ENCODE assay signal across 8 cellular contexts in genomic region chr1:206469933-206470691, GRCh38. TPM values are rescaled to one million over a fixed set of nuclear protein-coding genes. Genes with fewer than 3 reads are reported as not detected.
A peak's percentile ranks its signal among the peaks of the same experiment; 100 is the strongest.
DNase-seq lines count a peak whose midpoint lies in the region; ATAC-seq, FAIRE-seq and TF ChIP-seq lines count a peak whose summit lies in the region.

IKBKE (plus strand) TSS chr1:206470476; CDS start chr1:206473228, 2,752 bp downstream.

- peaks cover 35 to 98% (median 78%) of the 10 kb centered on the region in 6 donors for H3K4me1 ChIP-seq in spleen

- no peak for TF ChIP-seq POLR2A in spleen (IDR thresholded peaks at IDR 0.05)

- 26 to 34% (median 29%) methylated on average over 9 to 10 of the region's 10 CpGs for WGBS in spleen, 5 donors

- H3K27ac Mint-ChIP-seq in IgD-negative memory B cell = peak within 1 kb of the TSS; percentile 96

- peak; percentile 48 for ATAC-seq in GM21515 (IDR thresholded peaks at IDR 0.05; ENCODE audit: unreplicated experiment)

- no peaks in the 10 kb centered on the region for H3K36me3 Mint-ChIP-seq in IgD-negative memory B cell

- H3K36me3 ChIP-seq in bronchial epithelial cell (ENCODE audit: control insufficient read depth, insufficient read depth, low read length) (peaks cover 5% of the 10 kb centered on the region), spleen (peaks cover 0 to 25% (median 12%) of the 10 kb centered on the region in 6 donors)

- peak within 1 kb of the TSS; percentile 65 to 92 (median 82) for H3K27ac ChIP-seq in spleen

- H3K9me3 ChIP-seq in spleen = no peaks in the 10 kb centered on the region

- intact Hi-C loops in T-helper 2 cell treated with Interferon-gamma antibody and Interleukin-4, amounts not matched to agents 100 ng/mL and 5 ng/mL, for 36 hours (cut with micrococcal nuclease) = loop anchor here (1.0 to 5.0 kb wide), 3 partner anchors 9 to 107 kb away; no protein-coding TSS in a partner anchor
- intact Hi-C loops in spleen (cut with DNase I; ENCODE audit: low total_unique reads) = no loop called here

- H3K27me3 Mint-ChIP-seq in IgD-negative memory B cell = no peaks in the 10 kb centered on the region

- TF ChIP-seq CTCF in bronchial epithelial cell (IDR thresholded peaks at IDR 0.05; ENCODE audit: insufficient read depth, low read length, severe bottlenecking) (peak; percentile 33), spleen (IDR thresholded peaks at IDR 0.05 in 8 of 11, conservative IDR thresholded peaks at IDR 0.05 in 3 of 11) (peak in 5 of 11 experiments; percentile 23 to 51 (median 39))

- peak within 1 kb of the TSS; percentile 62 for H3K4me3 ChIP-seq in bronchial epithelial cell (ENCODE audit: low read depth, low read length)
- H3K4me3 ChIP-seq in spleen = peak within 1 kb of the TSS; percentile 60 to 94 (median 67)

- H3K4me3 Mint-ChIP-seq in IgD-negative memory B cell = peak within 1 kb of the TSS; percentile 88 to 98 (median 94)

- peak; percentile 66 for DNase-seq in bronchial epithelial cell (ENCODE audit: low read depth)
- peak; percentile 65 for DNase-seq in inferior parietal cortex (ENCODE audit: extremely low spot score)
- DNase-seq in spleen = peak; percentile 79
- no peak for DNase-seq in occipital lobe (lab: John Stamatoyannopoulos, UW)

- no peaks in the 10 kb centered on the region for H3K27me3 ChIP-seq in bronchial epithelial cell (ENCODE audit: control insufficient read depth, insufficient read depth, low read length)
- no peaks in the 10 kb centered on the region for H3K27me3 ChIP-seq in spleen (replicated peaks in 1 of 7)

- peaks cover 53 to 59% (median 59%) of the 10 kb centered on the region in 3 donors for H3K4me1 Mint-ChIP-seq in IgD-negative memory B cell

- peak; percentile 52 for FAIRE-seq in G401.6 (lab: Jason Lieb, UNC)
- no peak for FAIRE-seq in bronchial epithelial cell (lab: Jason Lieb, UNC)

- no peaks in the 10 kb centered on the region for H3K9me3 Mint-ChIP-seq in IgD-negative memory B cell

RNA-seq across cellular contexts. Expression of gene IKBKE, which starts in this region (rescaled TPM):
- polyA plus RNA-seq in IgD-negative memory B cell = 28.4 TPM
- 92.0 and 98.6 TPM in 2 replicates for total RNA-seq in T-helper 2 cell treated with Interferon-gamma antibody and Interleukin-4, amounts not matched to agents 100 ng/mL and 5 ng/mL, for 36 hours
- 2.9 and 5.8 TPM in 2 replicates for total RNA-seq in bronchial epithelial cell
- 10 to 100 TPM; 20.1 to 37.3 (median 35.1) TPM for total RNA-seq in spleen
- polyA plus RNA-seq in spleen = 10 to 100 TPM; 11.3 to 23.2 (median 17.0) TPM
- 1.1 TPM for total RNA-seq in occipital lobe
